Comparison of ENCODE assay signal across 8 cellular contexts in the genomic region with DNA sequence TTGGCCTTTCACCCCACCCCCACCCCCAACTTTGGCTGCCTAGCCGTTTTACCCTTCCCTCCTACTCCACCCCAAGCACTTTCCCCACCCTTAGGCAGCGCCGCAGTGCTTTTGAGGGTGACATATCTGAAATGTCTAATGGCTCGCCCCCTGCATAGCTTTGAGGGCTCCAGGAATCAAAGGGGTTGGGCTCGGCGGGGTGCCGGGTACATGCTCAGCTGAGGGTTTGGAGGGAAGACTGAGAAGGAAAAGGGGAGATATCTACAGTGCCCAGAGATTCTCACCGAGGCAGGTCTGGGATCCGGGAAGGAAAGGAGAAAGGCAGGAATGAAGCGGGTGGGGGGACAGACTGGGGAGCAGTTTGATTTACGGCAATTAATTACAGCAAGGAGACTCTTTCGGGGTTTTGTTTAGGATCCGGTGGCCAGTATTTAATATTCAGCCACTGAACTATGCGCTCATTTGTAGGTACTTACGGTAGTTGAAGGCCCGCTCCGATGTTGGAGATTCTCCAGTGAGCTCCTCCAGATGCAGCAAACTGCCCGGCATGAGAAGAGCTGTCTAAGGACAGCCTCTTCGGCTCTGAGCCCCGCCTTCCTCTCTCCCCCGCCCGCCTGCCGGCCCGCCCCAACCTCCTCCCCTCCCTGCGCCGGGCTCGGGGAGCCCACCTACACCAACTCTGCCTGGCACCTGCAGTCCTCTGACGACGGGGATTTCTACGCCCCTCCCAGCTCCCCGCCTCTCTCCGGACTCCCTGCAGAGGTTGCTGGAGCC. TPM values are rescaled to one million over a fixed set of nuclear protein-coding genes. Genes with fewer than 3 reads are reported as not detected.
DNase-seq lines count a peak whose midpoint lies in the region; ATAC-seq and TF ChIP-seq lines count a peak whose summit lies in the region.
"Had no signal": no experiment of that assay in that cellular context is flagged by ENCODE, and none has a peak within 500 bp of the region (broad histone marks: within the 10 kb centered on the region; RNA-seq: fewer than 3 reads in every experiment).

A gene with protein sequence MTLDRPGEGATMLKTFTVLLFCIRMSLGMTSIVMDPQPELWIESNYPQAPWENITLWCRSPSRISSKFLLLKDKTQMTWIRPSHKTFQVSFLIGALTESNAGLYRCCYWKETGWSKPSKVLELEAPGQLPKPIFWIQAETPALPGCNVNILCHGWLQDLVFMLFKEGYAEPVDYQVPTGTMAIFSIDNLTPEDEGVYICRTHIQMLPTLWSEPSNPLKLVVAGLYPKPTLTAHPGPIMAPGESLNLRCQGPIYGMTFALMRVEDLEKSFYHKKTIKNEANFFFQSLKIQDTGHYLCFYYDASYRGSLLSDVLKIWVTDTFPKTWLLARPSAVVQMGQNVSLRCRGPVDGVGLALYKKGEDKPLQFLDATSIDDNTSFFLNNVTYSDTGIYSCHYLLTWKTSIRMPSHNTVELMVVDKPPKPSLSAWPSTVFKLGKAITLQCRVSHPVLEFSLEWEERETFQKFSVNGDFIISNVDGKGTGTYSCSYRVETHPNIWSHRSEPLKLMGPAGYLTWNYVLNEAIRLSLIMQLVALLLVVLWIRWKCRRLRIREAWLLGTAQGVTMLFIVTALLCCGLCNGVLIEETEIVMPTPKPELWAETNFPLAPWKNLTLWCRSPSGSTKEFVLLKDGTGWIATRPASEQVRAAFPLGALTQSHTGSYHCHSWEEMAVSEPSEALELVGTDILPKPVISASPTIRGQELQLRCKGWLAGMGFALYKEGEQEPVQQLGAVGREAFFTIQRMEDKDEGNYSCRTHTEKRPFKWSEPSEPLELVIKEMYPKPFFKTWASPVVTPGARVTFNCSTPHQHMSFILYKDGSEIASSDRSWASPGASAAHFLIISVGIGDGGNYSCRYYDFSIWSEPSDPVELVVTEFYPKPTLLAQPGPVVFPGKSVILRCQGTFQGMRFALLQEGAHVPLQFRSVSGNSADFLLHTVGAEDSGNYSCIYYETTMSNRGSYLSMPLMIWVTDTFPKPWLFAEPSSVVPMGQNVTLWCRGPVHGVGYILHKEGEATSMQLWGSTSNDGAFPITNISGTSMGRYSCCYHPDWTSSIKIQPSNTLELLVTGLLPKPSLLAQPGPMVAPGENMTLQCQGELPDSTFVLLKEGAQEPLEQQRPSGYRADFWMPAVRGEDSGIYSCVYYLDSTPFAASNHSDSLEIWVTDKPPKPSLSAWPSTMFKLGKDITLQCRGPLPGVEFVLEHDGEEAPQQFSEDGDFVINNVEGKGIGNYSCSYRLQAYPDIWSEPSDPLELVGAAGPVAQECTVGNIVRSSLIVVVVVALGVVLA (N-terminal part only) (minus strand): TSS at position 569 of the 774 bp plus-strand sequence. CDS start 2,632 bp downstream, outside the sequence.

- ATAC-seq in HG03520 (IDR thresholded peaks at IDR 0.05; ENCODE audit: unreplicated experiment) (peak; percentile 63), HG02763 (IDR thresholded peaks at IDR 0.05; ENCODE audit: unreplicated experiment) (no peak)
- ATAC-seq in activated T-cell treated with anti-CD3 and anti-CD28 coated beads, Interleukin-2, amount 50 U/mL, for 72 hours (replicated peaks in 1 of 2): no peak

- no peak within 1 kb of the TSS for H3K27ac Mint-ChIP-seq in activated T-cell treated with anti-CD3 and anti-CD28 coated beads, Interleukin-2, amount 50 U/mL, for 72 hours
- H3K27ac Mint-ChIP-seq: activated CD4-positive, alpha-beta T cell treated with anti-CD3 and anti-CD28 coated beads, Interleukin-2, amount 10 ng/mL, durations not matched to agents 24 days and 14 days had no signal

- H3K4me3 Mint-ChIP-seq in activated T-cell treated with anti-CD3 and anti-CD28 coated beads, Interleukin-2, amount 50 U/mL, for 72 hours: peak within 1 kb of the TSS in 1 of 2 donors; percentile 65
- H3K4me3 Mint-ChIP-seq: activated CD4-positive, alpha-beta T cell treated with anti-CD3 and anti-CD28 coated beads, Interleukin-2, amount 10 ng/mL, durations not matched to agents 24 days and 14 days had no signal

- H3K9ac ChIP-seq in stomach smooth muscle (ENCODE audit: low read length in 2 of 2): peak within 1 kb of the TSS in 1 of 2 donors; percentile 38

- H3K9me3 Mint-ChIP-seq in activated T-cell treated with anti-CD3 and anti-CD28 coated beads, Interleukin-2, amount 50 U/mL, for 72 hours: no peaks in the 10 kb centered on the region
- H3K9me3 Mint-ChIP-seq: activated CD4-positive, alpha-beta T cell treated with anti-CD3 and anti-CD28 coated beads, Interleukin-2, amount 10 ng/mL, durations not matched to agents 24 days and 14 days had no signal

- intact Hi-C loops in ascending aorta (cut with DNase I): no loop called here

- H3K36me3 ChIP-seq in ascending aorta (no peaks in the 10 kb centered on the region), stomach smooth muscle (ENCODE audit: control insufficient read depth in 2 of 2, insufficient read depth in 2 of 2, low read length in 2 of 2) (no peaks in the 10 kb centered on the region)

- H3K27ac ChIP-seq in ascending aorta: no peak within 1 kb of the TSS
- H3K27ac ChIP-seq in stomach smooth muscle (ENCODE audit: low read length): no peak within 1 kb of the TSS

- H3K27me3 Mint-ChIP-seq in activated T-cell treated with anti-CD3 and anti-CD28 coated beads, Interleukin-2, amount 50 U/mL, for 72 hours (ENCODE audit: low read depth): peaks cover 62% of the 10 kb centered on the region

- no peaks in the 10 kb centered on the region for H3K36me3 Mint-ChIP-seq in activated T-cell treated with anti-CD3 and anti-CD28 coated beads, Interleukin-2, amount 50 U/mL, for 72 hours (ENCODE audit: insufficient read depth in 2 of 2)

- H3K27me3 ChIP-seq in ascending aorta: no peaks in the 10 kb centered on the region
- H3K27me3 ChIP-seq in stomach smooth muscle (ENCODE audit: control insufficient read depth in 1 of 2, insufficient read depth in 2 of 2, low read length in 2 of 2): peaks cover 0 to 8% of the 10 kb centered on the region in 2 donors

- DNase-seq in ascending aorta (ENCODE audit: low spot score in 2 of 2) (no peak), inferior parietal cortex (ENCODE audit: extremely low spot score) (peak; percentile 42), DMS79 treated with DMSO at 0.1 percent for 48 hours (lab: John Stamatoyannopoulos, UW) (no peak)
- DNase-seq in activated T-cell treated with anti-CD3 and anti-CD28 coated beads, Interleukin-2, amount 50 U/mL, for 72 hours: no peak
- DNase-seq: activated CD4-positive, alpha-beta T cell treated with anti-CD3 and anti-CD28 coated beads, Interleukin-2, amount 10 ng/mL, durations not matched to agents 24 days and 14 days had no signal

- H3K4me1 Mint-ChIP-seq in activated T-cell treated with anti-CD3 and anti-CD28 coated beads, Interleukin-2, amount 50 U/mL, for 72 hours (ENCODE audit: low read depth): no peaks in the 10 kb centered on the region
- H3K4me1 Mint-ChIP-seq: activated CD4-positive, alpha-beta T cell treated with anti-CD3 and anti-CD28 coated beads, Interleukin-2, amount 10 ng/mL, durations not matched to agents 24 days and 14 days had no signal

- H3K4me3 ChIP-seq in ascending aorta: peak within 1 kb of the TSS; percentile 4 to 44
- peak within 1 kb of the TSS; percentile 49 to 57 for H3K4me3 ChIP-seq in stomach smooth muscle (ENCODE audit: low read length in 2 of 2)

- H3K4me1 ChIP-seq in ascending aorta: no peaks in the 10 kb centered on the region
- no peaks in the 10 kb centered on the region for H3K4me1 ChIP-seq in stomach smooth muscle (ENCODE audit: control insufficient read depth, insufficient read depth, low read length)

- H3K9me3 ChIP-seq in ascending aorta (no peaks in the 10 kb centered on the region), stomach smooth muscle (ENCODE audit: control insufficient read depth in 2 of 2, low read length in 2 of 2) (no peaks in the 10 kb centered on the region)

- TF ChIP-seq CTCF in ascending aorta (IDR thresholded peaks at IDR 0.05): no peak

RNA-seq across cellular contexts. Expression of the gene that starts here (rescaled TPM):
- total RNA-seq in ascending aorta: 1.5 TPM
- total RNA-seq in activated T-cell treated with anti-CD3 and anti-CD28 coated beads, Interleukin-2, amount 50 U/mL, for 72 hours: not detected
- total RNA-seq: activated CD4-positive, alpha-beta T cell treated with anti-CD3 and anti-CD28 coated beads, Interleukin-2, amount 10 ng/mL, durations not matched to agents 24 days and 14 days had no signal
